In the genomic region with DNA sequence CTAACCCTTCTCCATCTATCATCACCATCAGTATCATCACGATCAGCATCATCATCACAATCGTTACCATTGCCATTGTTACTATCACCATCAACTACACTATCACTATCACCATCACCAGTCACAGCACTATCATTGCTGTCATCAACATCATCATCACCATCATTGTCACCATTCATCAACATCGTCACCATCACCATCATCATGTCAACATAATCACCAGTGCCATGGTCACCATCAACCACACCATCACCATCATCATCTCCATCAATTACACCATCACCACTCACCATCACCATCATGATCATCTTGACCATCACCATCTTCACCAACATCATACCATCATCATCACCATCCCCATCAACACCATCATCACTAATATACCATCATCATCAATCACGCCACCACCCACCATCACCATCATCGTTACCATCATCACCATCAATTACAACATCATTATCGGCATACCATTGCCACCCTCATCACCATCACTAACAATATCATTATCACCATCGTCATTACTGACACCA, we compare ENCODE assay signal across 1 cellular context.
TF ChIP-seq lines count a peak whose summit lies in the region.

No MANE protein-coding gene starts in this region.

TF ChIP-seq in HepG2, 621 proteins besides CTCF, POLR2A, EP300 and RAD21 (continued from another document):
- TF ChIP-seq, protein P1, sequence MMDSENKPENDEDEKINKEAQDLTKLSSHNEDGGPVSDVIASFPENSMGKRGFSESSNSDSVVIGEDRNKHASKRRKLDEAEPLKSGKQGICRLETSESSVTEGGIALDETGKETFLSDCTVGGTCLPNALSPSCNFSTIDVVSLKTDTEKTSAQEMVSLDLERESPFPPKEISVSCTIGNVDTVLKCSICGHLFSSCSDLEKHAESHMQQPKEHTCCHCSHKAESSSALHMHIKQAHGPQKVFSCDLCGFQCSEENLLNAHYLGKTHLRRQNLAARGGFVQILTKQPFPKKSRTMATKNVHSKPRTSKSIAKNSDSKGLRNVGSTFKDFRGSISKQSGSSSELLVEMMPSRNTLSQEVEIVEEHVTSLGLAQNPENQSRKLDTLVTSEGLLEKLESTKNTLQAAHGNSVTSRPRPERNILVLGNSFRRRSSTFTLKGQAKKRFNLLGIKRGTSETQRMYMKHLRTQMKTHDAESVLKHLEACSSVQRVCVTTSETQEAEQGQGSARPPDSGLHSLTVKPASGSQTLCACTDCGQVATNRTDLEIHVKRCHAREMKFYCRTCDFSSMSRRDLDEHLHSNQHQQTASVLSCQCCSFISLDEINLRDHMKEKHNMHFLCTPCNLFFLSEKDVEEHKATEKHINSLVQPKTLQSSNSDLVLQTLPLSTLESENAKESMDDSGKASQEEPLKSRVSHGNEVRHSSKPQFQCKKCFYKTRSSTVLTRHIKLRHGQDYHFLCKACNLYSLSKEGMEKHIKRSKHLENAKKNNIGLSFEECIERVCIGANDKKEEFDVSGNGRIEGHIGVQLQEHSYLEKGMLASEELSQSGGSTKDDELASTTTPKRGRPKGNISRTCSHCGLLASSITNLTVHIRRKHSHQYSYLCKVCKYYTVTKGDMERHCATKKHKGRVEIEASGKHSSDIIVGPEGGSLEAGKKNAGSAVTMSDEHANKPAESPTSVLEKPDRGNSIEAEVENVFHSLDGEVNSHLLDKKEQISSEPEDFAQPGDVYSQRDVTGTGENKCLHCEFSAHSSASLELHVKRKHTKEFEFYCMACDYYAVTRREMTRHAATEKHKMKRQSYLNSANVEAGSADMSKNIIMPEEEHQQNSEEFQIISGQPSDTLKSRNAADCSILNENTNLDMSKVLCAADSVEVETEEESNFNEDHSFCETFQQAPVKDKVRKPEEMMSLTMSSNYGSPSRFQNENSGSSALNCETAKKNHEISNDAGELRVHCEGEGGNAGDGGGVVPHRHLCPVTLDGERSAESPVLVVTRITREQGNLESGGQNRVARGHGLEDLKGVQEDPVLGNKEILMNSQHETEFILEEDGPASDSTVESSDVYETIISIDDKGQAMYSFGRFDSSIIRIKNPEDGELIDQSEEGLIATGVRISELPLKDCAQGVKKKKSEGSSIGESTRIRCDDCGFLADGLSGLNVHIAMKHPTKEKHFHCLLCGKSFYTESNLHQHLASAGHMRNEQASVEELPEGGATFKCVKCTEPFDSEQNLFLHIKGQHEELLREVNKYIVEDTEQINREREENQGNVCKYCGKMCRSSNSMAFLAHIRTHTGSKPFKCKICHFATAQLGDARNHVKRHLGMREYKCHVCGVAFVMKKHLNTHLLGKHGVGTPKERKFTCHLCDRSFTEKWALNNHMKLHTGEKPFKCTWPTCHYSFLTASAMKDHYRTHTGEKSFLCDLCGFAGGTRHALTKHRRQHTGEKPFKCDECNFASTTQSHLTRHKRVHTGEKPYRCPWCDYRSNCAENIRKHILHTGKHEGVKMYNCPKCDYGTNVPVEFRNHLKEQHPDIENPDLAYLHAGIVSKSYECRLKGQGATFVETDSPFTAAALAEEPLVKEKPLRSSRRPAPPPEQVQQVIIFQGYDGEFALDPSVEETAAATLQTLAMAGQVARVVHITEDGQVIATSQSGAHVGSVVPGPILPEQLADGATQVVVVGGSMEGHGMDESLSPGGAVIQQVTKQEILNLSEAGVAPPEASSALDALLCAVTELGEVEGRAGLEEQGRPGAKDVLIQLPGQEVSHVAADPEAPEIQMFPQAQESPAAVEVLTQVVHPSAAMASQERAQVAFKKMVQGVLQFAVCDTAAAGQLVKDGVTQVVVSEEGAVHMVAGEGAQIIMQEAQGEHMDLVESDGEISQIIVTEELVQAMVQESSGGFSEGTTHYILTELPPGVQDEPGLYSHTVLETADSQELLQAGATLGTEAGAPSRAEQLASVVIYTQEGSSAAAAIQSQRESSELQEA (CRISPR knock-in tag; IDR thresholded peaks at IDR 0.05; ENCODE audit: not compliant biosample characterization), result no peak
- TF ChIP-seq LCORL (IDR thresholded peaks at IDR 0.05), result peak; percentile 15; the same call in 1 of the 2 replicates
- no peak for TF ChIP-seq LCORL (CRISPR knock-in tag; IDR thresholded peaks at IDR 0.05)
- no peak for TF ChIP-seq ZNF839 (CRISPR knock-in tag; IDR thresholded peaks at IDR 0.05; ENCODE audit: borderline replicate concordance)
- TF ChIP-seq KLF12 (CRISPR knock-in tag; IDR thresholded peaks at IDR 0.05; ENCODE audit: borderline replicate concordance), result no peak
- no peak for TF ChIP-seq HOXD1 (CRISPR knock-in tag; IDR thresholded peaks at IDR 0.05)
- no peak for TF ChIP-seq TARDBP (CRISPR knock-in tag; IDR thresholded peaks at IDR 0.05)
- TF ChIP-seq ATF7 (IDR thresholded peaks at IDR 0.05), result peak; percentile 47; the same call in 1 of the 2 replicates
- TF ChIP-seq ATF7 (CRISPR knock-in tag; IDR thresholded peaks at IDR 0.05), result no peak
- TF ChIP-seq SYNCRIP (IDR thresholded peaks at IDR 0.05; ENCODE audit: insufficient read depth, low read depth, low read length), result no peak
- peak; percentile 93 for TF ChIP-seq CREB1 (IDR thresholded peaks at IDR 0.05)
- no peak for TF ChIP-seq CREB1 (CRISPR knock-in tag; IDR thresholded peaks at IDR 0.05)
- TF ChIP-seq NR2F6 (IDR thresholded peaks at IDR 0.05), result no peak
- no peak for TF ChIP-seq NR2F6 (CRISPR knock-in tag; IDR thresholded peaks at IDR 0.05)
- TF ChIP-seq, protein P2, sequence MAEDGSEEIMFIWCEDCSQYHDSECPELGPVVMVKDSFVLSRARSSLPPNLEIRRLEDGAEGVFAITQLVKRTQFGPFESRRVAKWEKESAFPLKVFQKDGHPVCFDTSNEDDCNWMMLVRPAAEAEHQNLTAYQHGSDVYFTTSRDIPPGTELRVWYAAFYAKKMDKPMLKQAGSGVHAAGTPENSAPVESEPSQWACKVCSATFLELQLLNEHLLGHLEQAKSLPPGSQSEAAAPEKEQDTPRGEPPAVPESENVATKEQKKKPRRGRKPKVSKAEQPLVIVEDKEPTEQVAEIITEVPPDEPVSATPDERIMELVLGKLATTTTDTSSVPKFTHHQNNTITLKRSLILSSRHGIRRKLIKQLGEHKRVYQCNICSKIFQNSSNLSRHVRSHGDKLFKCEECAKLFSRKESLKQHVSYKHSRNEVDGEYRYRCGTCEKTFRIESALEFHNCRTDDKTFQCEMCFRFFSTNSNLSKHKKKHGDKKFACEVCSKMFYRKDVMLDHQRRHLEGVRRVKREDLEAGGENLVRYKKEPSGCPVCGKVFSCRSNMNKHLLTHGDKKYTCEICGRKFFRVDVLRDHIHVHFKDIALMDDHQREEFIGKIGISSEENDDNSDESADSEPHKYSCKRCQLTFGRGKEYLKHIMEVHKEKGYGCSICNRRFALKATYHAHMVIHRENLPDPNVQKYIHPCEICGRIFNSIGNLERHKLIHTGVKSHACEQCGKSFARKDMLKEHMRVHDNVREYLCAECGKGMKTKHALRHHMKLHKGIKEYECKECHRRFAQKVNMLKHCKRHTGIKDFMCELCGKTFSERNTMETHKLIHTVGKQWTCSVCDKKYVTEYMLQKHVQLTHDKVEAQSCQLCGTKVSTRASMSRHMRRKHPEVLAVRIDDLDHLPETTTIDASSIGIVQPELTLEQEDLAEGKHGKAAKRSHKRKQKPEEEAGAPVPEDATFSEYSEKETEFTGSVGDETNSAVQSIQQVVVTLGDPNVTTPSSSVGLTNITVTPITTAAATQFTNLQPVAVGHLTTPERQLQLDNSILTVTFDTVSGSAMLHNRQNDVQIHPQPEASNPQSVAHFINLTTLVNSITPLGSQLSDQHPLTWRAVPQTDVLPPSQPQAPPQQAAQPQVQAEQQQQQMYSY (CRISPR knock-in tag; IDR thresholded peaks at IDR 0.05), result no peak
- TF ChIP-seq ZNF713 (CRISPR knock-in tag; IDR thresholded peaks at IDR 0.05), result no peak
